29 cellular contexts compared by ENCODE assay signal in genomic region chrX:78455901-78456300, GRCh38.
DNase-seq lines count a peak whose midpoint lies in the region; ATAC-seq, FAIRE-seq and TF ChIP-seq lines count a peak whose summit lies in the region.
"Had no signal": no experiment of that assay in that cellular context is flagged by ENCODE, and none has a peak within 500 bp of the region (broad histone marks: within the 10 kb centered on the region; RNA-seq: fewer than 3 reads in every experiment).

No MANE protein-coding gene starts in this region.

- H3K27me3 ChIP-seq in bronchial epithelial cell (ENCODE audit: control insufficient read depth, insufficient read depth, low read length) (no peaks in the 10 kb centered on the region), kidney epithelial cell (ENCODE audit: control insufficient read depth, insufficient read depth, low read length) (no peaks in the 10 kb centered on the region), ascending aorta (no peaks in the 10 kb centered on the region)
- H3K27me3 ChIP-seq: esophagus squamous epithelium, right lobe of liver had no signal

- intact Hi-C loops in ascending aorta (cut with DNase I): no loop called here

- H3K4me3 Mint-ChIP-seq in T-helper 2 cell treated with Interferon-gamma antibody and Interleukin-4, amounts not matched to agents 5 μg/mL and 100 μg/mL, for 36 hours: no peak overlapping the region
- H3K4me3 Mint-ChIP-seq: activated naive CD8-positive, alpha-beta T cell; CD4-positive, CD25-positive, alpha-beta regulatory T cell; nephron progenitor cell; T-helper 1 cell treated with Interleukin-12 subunit alpha and Interleukin-12 subunit beta and Interleukin-4 antibody, amounts not matched to agents 30 μg/mL and 1 μg/mL, for 36 hours; type B pancreatic cell had no signal

- ATAC-seq in GM18909 (IDR thresholded peaks at IDR 0.05; ENCODE audit: poor library complexity, unreplicated experiment): no peak
- ATAC-seq: left lobe of liver, right lobe of liver had no signal

- no peaks in the 10 kb centered on the region for H3K4me1 ChIP-seq in ascending aorta
- H3K4me1 ChIP-seq: esophagus squamous epithelium, right lobe of liver had no signal

- no peaks in the 10 kb centered on the region for H3K9me3 ChIP-seq in ascending aorta
- H3K9me3 ChIP-seq: esophagus squamous epithelium, right lobe of liver had no signal

- H3K27ac ChIP-seq in ascending aorta: no peak overlapping the region
- no peak overlapping the region for H3K27ac ChIP-seq in RWPE1
- H3K27ac ChIP-seq: esophagus squamous epithelium, right lobe of liver, VCaP had no signal

- CTCF ChIA-PET in RWPE1 (lab: Yijun Ruan, JAX): no interaction called here

- H3K27ac Mint-ChIP-seq in T-helper 2 cell treated with Interferon-gamma antibody and Interleukin-4, amounts not matched to agents 5 μg/mL and 100 μg/mL, for 36 hours: no peak overlapping the region
- H3K27ac Mint-ChIP-seq: activated naive CD8-positive, alpha-beta T cell; activated T-helper 2 cell treated with anti-CD3 and anti-CD28 coated beads, Interferon-gamma antibody, Interleukin-2, Interleukin-4, amounts not matched to agents 10 μg/mL and 5 μg/mL and 100 μg/mL, durations not matched to agents 14 hours and 24 hours and 36 hours; CD4-positive, CD25-positive, alpha-beta regulatory T cell; nephron progenitor cell; T-helper 1 cell treated with Interleukin-12 subunit alpha and Interleukin-12 subunit beta and Interleukin-4 antibody, amounts not matched to agents 30 μg/mL and 1 μg/mL, for 36 hours; type B pancreatic cell had no signal

- H3K36me3 Mint-ChIP-seq in T-helper 2 cell treated with Interferon-gamma antibody and Interleukin-4, amounts not matched to agents 5 μg/mL and 100 μg/mL, for 36 hours (ENCODE audit: low read depth): no peaks in the 10 kb centered on the region
- H3K36me3 Mint-ChIP-seq: activated naive CD8-positive, alpha-beta T cell; CD4-positive, CD25-positive, alpha-beta regulatory T cell; type B pancreatic cell had no signal

- no peak for FAIRE-seq in bronchial epithelial cell (lab: Jason Lieb, UNC)

- H3K4me3 ChIP-seq in bronchial epithelial cell (ENCODE audit: low read depth, low read length) (no peak overlapping the region), kidney epithelial cell (ENCODE audit: low read depth, low read length) (no peak overlapping the region), ascending aorta (no peak overlapping the region)
- H3K4me3 ChIP-seq: esophagus squamous epithelium, right lobe of liver had no signal

- POLR2A ChIA-PET in RWPE1 (lab: Yijun Ruan, JAX; ENCODE audit: low non-redundant PET): no interaction called here

- no peaks in the 10 kb centered on the region for H3K27me3 Mint-ChIP-seq in T-helper 2 cell treated with Interferon-gamma antibody and Interleukin-4, amounts not matched to agents 5 μg/mL and 100 μg/mL, for 36 hours (ENCODE audit: low read depth)
- H3K27me3 Mint-ChIP-seq: activated naive CD8-positive, alpha-beta T cell; CD4-positive, CD25-positive, alpha-beta regulatory T cell; type B pancreatic cell had no signal

- no peak for TF ChIP-seq CTCF in bronchial epithelial cell (IDR thresholded peaks at IDR 0.05; ENCODE audit: insufficient read depth, low read length, severe bottlenecking)
- no peak for TF ChIP-seq CTCF in kidney epithelial cell (IDR thresholded peaks at IDR 0.05; ENCODE audit: insufficient read depth, low read length, poor library complexity, severe bottlenecking)
- TF ChIP-seq CTCF in ascending aorta (IDR thresholded peaks at IDR 0.05): no peak
- no peak for TF ChIP-seq CTCF in RWPE1 (conservative IDR thresholded peaks at IDR 0.05; ENCODE audit: low read depth)

- DNase-seq in AG20443 (ENCODE audit: low spot score) (peak; percentile 8), LHCN-M2 (ENCODE audit: low read depth) (peak; percentile 68), bronchial epithelial cell (ENCODE audit: low read depth) (peak; percentile 83), kidney epithelial cell (ENCODE audit: low read depth) (peak; percentile 2), ascending aorta (ENCODE audit: low spot score in 2 of 2) (no peak), RWPE1 (ENCODE audit: low spot score) (no peak)
- DNase-seq in T-helper 2 cell treated with Interferon-gamma antibody and Interleukin-4, amounts not matched to agents 5 μg/mL and 100 μg/mL, for 36 hours (ENCODE audit: low spot score): no peak
- DNase-seq: activated CD4-positive, alpha-beta T cell treated with anti-CD3 and anti-CD28 coated beads, Interleukin-2, amount 50 U/mL, for 1 hour; activated CD8-positive, alpha-beta memory T cell treated with anti-CD3 and anti-CD28 coated beads, Interleukin-2, amount 50 U/mL, for 4 hours; CD4-positive, CD25-positive, alpha-beta regulatory T cell; DMS 273 treated with DMSO at 0.1 percent for 48 hours; effector CD8-positive, alpha-beta T cell; esophagus squamous epithelium; GDM1; head of caudate nucleus; Kasumi-1; NCI-H1092 treated with DMSO at 0.1 percent for 48 hours; NCI-H1930; NCI-H2227 treated with DMSO at 0.1 percent for 48 hours; NCI-H82; nephron progenitor cell; right lobe of liver had no signal

- no peaks in the 10 kb centered on the region for H3K4me1 Mint-ChIP-seq in T-helper 2 cell treated with Interferon-gamma antibody and Interleukin-4, amounts not matched to agents 5 μg/mL and 100 μg/mL, for 36 hours (ENCODE audit: low read depth)
- H3K4me1 Mint-ChIP-seq: CD4-positive, CD25-positive, alpha-beta regulatory T cell; nephron progenitor cell had no signal

- H3K9me3 Mint-ChIP-seq in T-helper 2 cell treated with Interferon-gamma antibody and Interleukin-4, amounts not matched to agents 5 μg/mL and 100 μg/mL, for 36 hours: peaks cover 4% of the 10 kb centered on the region
- H3K9me3 Mint-ChIP-seq: activated T-helper 2 cell treated with anti-CD3 and anti-CD28 coated beads, Interferon-gamma antibody, Interleukin-2, Interleukin-4, amounts not matched to agents 10 μg/mL and 5 μg/mL and 100 μg/mL, durations not matched to agents 14 hours and 24 hours and 36 hours; type B pancreatic cell had no signal

- no peaks in the 10 kb centered on the region for H3K36me3 ChIP-seq in bronchial epithelial cell (ENCODE audit: control insufficient read depth, insufficient read depth, low read length)
- H3K36me3 ChIP-seq in kidney epithelial cell (ENCODE audit: control insufficient read depth, insufficient read depth, low read length): no peaks in the 10 kb centered on the region
- no peaks in the 10 kb centered on the region for H3K36me3 ChIP-seq in ascending aorta
- H3K36me3 ChIP-seq: esophagus squamous epithelium, right lobe of liver had no signal

Comparison
In these comparisons a context has a peak if more than half of its experiments do, and no peak if none do; other contexts are left out.
1. DNase-seq: peak in AG20443 (single experiment), LHCN-M2 (single experiment), bronchial epithelial cell (single experiment) and kidney epithelial cell (single experiment); none in ascending aorta (0 of 2), RWPE1 (single experiment) and T-helper 2 cell treated with Interferon-gamma antibody and Interleukin-4, amounts not matched to agents 5 μg/mL and 100 μg/mL, for 36 hours (single experiment).